Comparison of ENCODE assay signal across 8 cellular contexts in genomic region chr7:66627876-66628360, GRCh38. TPM values are rescaled to one million over a fixed set of nuclear protein-coding genes. Genes with fewer than 3 reads are reported as not detected.
DNase-seq lines count a peak whose midpoint lies in the region; ATAC-seq, FAIRE-seq and TF ChIP-seq lines count a peak whose summit lies in the region.

No MANE protein-coding gene starts in this region.

- no peak for FAIRE-seq in astrocyte (lab: Jason Lieb, UNC)

- H3K27ac ChIP-seq in astrocyte (ENCODE audit: low read depth, low read length) (peak overlapping the region; percentile 94), layer of hippocampus (ENCODE audit: low read depth, low read length) (peak overlapping the region; percentile 96), testis (peak overlapping the region; percentile 89 to 99)

- H3K4me1 ChIP-seq in astrocyte (ENCODE audit: insufficient read depth, low read length) (peaks cover 9% of the 10 kb centered on the region), testis (peaks cover 8% of the 10 kb centered on the region)

- peak overlapping the region; percentile 77 for H3K27ac Mint-ChIP-seq in stimulated activated naive CD8-positive, alpha-beta T cell treated with anti-CD3 and anti-CD28 coated beads, Interleukin-15, Interleukin-2, amounts not matched to agents 100 ng/mL and 50 ng/mL, for 24 hours
- peak overlapping the region; percentile 87 for H3K27ac Mint-ChIP-seq in astrocyte (ENCODE audit: unreplicated experiment)

- 0 to 1% methylated on average over 17 to 18 of the region's 18 CpGs for WGBS in testis, 2 donors

- peak overlapping the region; percentile 87 for H3K4me3 Mint-ChIP-seq in stimulated activated naive CD8-positive, alpha-beta T cell treated with anti-CD3 and anti-CD28 coated beads, Interleukin-15, Interleukin-2, amounts not matched to agents 100 ng/mL and 50 ng/mL, for 24 hours
- peak overlapping the region; percentile 90 for H3K4me3 Mint-ChIP-seq in astrocyte (ENCODE audit: unreplicated experiment)

- TF ChIP-seq CTCF in astrocyte (IDR thresholded peaks at IDR 0.05; ENCODE audit: insufficient read depth, low read depth, low read length): no peak
- TF ChIP-seq CTCF in testis (IDR thresholded peaks at IDR 0.05): no peak

- no peaks in the 10 kb centered on the region for H3K9me3 Mint-ChIP-seq in stimulated activated naive CD8-positive, alpha-beta T cell treated with anti-CD3 and anti-CD28 coated beads, Interleukin-15, Interleukin-2, amounts not matched to agents 100 ng/mL and 50 ng/mL, for 24 hours
- H3K9me3 Mint-ChIP-seq in astrocyte (ENCODE audit: unreplicated experiment): peaks cover 5% of the 10 kb centered on the region

- H3K79me2 ChIP-seq in astrocyte (ENCODE audit: insufficient read depth, low read length): peaks cover 29% of the 10 kb centered on the region

- peaks cover 40% of the 10 kb centered on the region for H3K4me1 Mint-ChIP-seq in stimulated activated naive CD8-positive, alpha-beta T cell treated with anti-CD3 and anti-CD28 coated beads, Interleukin-15, Interleukin-2, amounts not matched to agents 100 ng/mL and 50 ng/mL, for 24 hours (ENCODE audit: low read depth)
- H3K4me1 Mint-ChIP-seq in astrocyte (ENCODE audit: low read depth, unreplicated experiment): peaks cover 5% of the 10 kb centered on the region

- no peak for DNase-seq in stimulated activated naive CD8-positive, alpha-beta T cell treated with anti-CD3 and anti-CD28 coated beads, Interleukin-15, Interleukin-2, amounts not matched to agents 100 U/mL and 50 U/mL, for 24 hours
- DNase-seq in astrocyte (ENCODE audit: low read depth) (no peak), testis (peak; percentile 65), DMS114 treated with DMSO at 0.1 percent for 48 hours (lab: John Stamatoyannopoulos, UW; ENCODE audit: unreplicated experiment) (no peak), kidney tubule cell (ENCODE audit: low spot score) (no peak)

- peak overlapping the region; percentile 87 for H3K4me3 ChIP-seq in astrocyte (ENCODE audit: insufficient read depth, low read depth, low read length)
- peak overlapping the region; percentile 86 to 93 for H3K4me3 ChIP-seq in testis

- no peak for ATAC-seq in stimulated activated naive CD8-positive, alpha-beta T cell treated with anti-CD3 and anti-CD28 coated beads, Interleukin-15, Interleukin-2, amounts not matched to agents 100 U/mL and 50 U/mL, for 24 hours
- peak; percentile 2 for ATAC-seq in HG03460 (IDR thresholded peaks at IDR 0.05; ENCODE audit: unreplicated experiment)

- peak overlapping the region; percentile 89 for H3K4me2 ChIP-seq in astrocyte (ENCODE audit: low read length)

- intact Hi-C loops in testis (cut with DNase I; ENCODE audit: low total_unique reads): no loop called here

- H3K9me3 ChIP-seq in astrocyte (ENCODE audit: insufficient read depth, low read depth, low read length): no peaks in the 10 kb centered on the region
- no peaks in the 10 kb centered on the region for H3K9me3 ChIP-seq in testis

- H3K27me3 ChIP-seq in astrocyte (ENCODE audit: insufficient read depth, low read length) (no peaks in the 10 kb centered on the region), layer of hippocampus (ENCODE audit: control insufficient read depth, insufficient read depth, low read length) (no peaks in the 10 kb centered on the region), testis (no peaks in the 10 kb centered on the region)

- H3K27me3 Mint-ChIP-seq in stimulated activated naive CD8-positive, alpha-beta T cell treated with anti-CD3 and anti-CD28 coated beads, Interleukin-15, Interleukin-2, amounts not matched to agents 100 ng/mL and 50 ng/mL, for 24 hours: no peaks in the 10 kb centered on the region
- H3K27me3 Mint-ChIP-seq in astrocyte (ENCODE audit: low read depth, unreplicated experiment): no peaks in the 10 kb centered on the region

- no peak for TF ChIP-seq POLR2A in testis (IDR thresholded peaks at IDR 0.05)

- H3K36me3 Mint-ChIP-seq in stimulated activated naive CD8-positive, alpha-beta T cell treated with anti-CD3 and anti-CD28 coated beads, Interleukin-15, Interleukin-2, amounts not matched to agents 100 ng/mL and 50 ng/mL, for 24 hours (ENCODE audit: low read depth): no peaks in the 10 kb centered on the region
- no peaks in the 10 kb centered on the region for H3K36me3 Mint-ChIP-seq in astrocyte (ENCODE audit: low read depth, unreplicated experiment)

- H4K20me1 ChIP-seq in astrocyte (ENCODE audit: insufficient read depth, low read length): peaks cover 17% of the 10 kb centered on the region

- H3K9ac ChIP-seq in astrocyte (ENCODE audit: low read length): peak overlapping the region; percentile 93

- H2AFZ ChIP-seq in astrocyte (ENCODE audit: low read depth, low read length): peak overlapping the region; percentile 99

- H3K36me3 ChIP-seq in astrocyte (ENCODE audit: insufficient read depth, low read length): no peaks in the 10 kb centered on the region
- H3K36me3 ChIP-seq in testis (ENCODE audit: low read depth, missing control alignments): no peaks in the 10 kb centered on the region

RNA-seq across cellular contexts. Expression of gene KCTD7, which starts 0.8 kb away (rescaled TPM):
- total RNA-seq in astrocyte (11.6 and 12.8 TPM in 2 replicates), testis (10 to 100 TPM; 62.4 to 71.7 TPM)
- 36.1 TPM for polyA plus RNA-seq in testis (ENCODE audit: insufficient read depth, low read depth, low replicate concordance)
